ENCODE assay signal across 24 cellular contexts in genomic region chr3:133988631-133989161, GRCh38. TPM values are rescaled to one million over a fixed set of nuclear protein-coding genes. Genes with fewer than 3 reads are reported as not detected.
A peak's percentile ranks its signal among the peaks of the same experiment; 100 is the strongest.
DNase-seq lines count a peak whose midpoint lies in the region; ATAC-seq and TF ChIP-seq lines count a peak whose summit lies in the region.
"Had no signal": no experiment of that assay in that cellular context is flagged by ENCODE, and none has a peak within 500 bp of the region (broad histone marks: within the 10 kb centered on the region; RNA-seq: fewer than 3 reads in every experiment).

No MANE protein-coding gene starts in this region.

- H3K36me3 ChIP-seq in GM23338 (ENCODE audit: insufficient read depth), result no peaks in the 10 kb centered on the region
- H3K36me3 ChIP-seq in neural progenitor cell, result no peaks in the 10 kb centered on the region
- H3K36me3 ChIP-seq in SJCRH30, result no peaks in the 10 kb centered on the region
- no peaks in the 10 kb centered on the region for H3K36me3 ChIP-seq in psoas muscle (ENCODE audit: insufficient read depth in 1 of 2, low read depth in 1 of 2)
- H3K36me3 ChIP-seq: gastrocnemius medialis, lower lobe of right lung, tibial nerve had no signal

- H3K9ac ChIP-seq in neural progenitor cell, result no peak overlapping the region

- peaks cover 16% of the 10 kb centered on the region for H3K27me3 Mint-ChIP-seq in GM23338 (ENCODE audit: insufficient read depth, low read depth, poor library complexity)
- peaks cover 2% of the 10 kb centered on the region for H3K27me3 Mint-ChIP-seq in neural progenitor cell (ENCODE audit: insufficient read depth, low read depth)

- peak overlapping the region; percentile 46 for H3K4me2 ChIP-seq in GM23338
- H3K4me2 ChIP-seq in neural progenitor cell, result peak overlapping the region; percentile 48

- TF ChIP-seq CTCF in GM23338 (conservative IDR thresholded peaks at IDR 0.05; ENCODE audit: low read depth in 2 of 2), result no peak
- TF ChIP-seq CTCF in RWPE1 (conservative IDR thresholded peaks at IDR 0.05; ENCODE audit: low read depth), result no peak
- TF ChIP-seq CTCF in neural progenitor cell (IDR thresholded peaks at IDR 0.05), result no peak
- TF ChIP-seq CTCF in psoas muscle (IDR thresholded peaks at IDR 0.05), result no peak

- H3K27ac ChIP-seq in GM23338 (ENCODE audit: low read depth), result no peak overlapping the region
- no peak overlapping the region for H3K27ac ChIP-seq in RWPE1
- H3K27ac ChIP-seq in neural progenitor cell, result no peak overlapping the region
- H3K27ac ChIP-seq in SJCRH30, result no peak overlapping the region
- no peak overlapping the region for H3K27ac ChIP-seq in psoas muscle
- H3K27ac ChIP-seq: gastrocnemius medialis, lower lobe of right lung, tibial nerve had no signal

- 0 out of 3 replicates have a peak overlapping the region, but pooled peaks have one; percentile 8 for H3K4me3 Mint-ChIP-seq in GM23338
- H3K4me3 Mint-ChIP-seq in neural progenitor cell, result no peak overlapping the region
- H3K4me3 Mint-ChIP-seq: activated CD4-positive, alpha-beta memory T cell treated with anti-CD3 and anti-CD28 coated beads, Interleukin-2, amount 10 ng/mL, durations not matched to agents 7 days and 5 days had no signal

- H3K4me3 ChIP-seq in GM23338 (no peak overlapping the region), iPS-18c (ENCODE audit: insufficient read depth, low read depth, low read length) (peak overlapping the region; percentile 2; the same call in 1 of the 2 replicates), neural progenitor cell (no peak overlapping the region), SJCRH30 (no peak overlapping the region), psoas muscle (no peak overlapping the region)
- H3K4me3 ChIP-seq: gastrocnemius medialis, lower lobe of right lung, tibial nerve had no signal

- CTCF ChIA-PET in RWPE1 (lab: Yijun Ruan, JAX), result no interaction called here

- intact Hi-C loops in psoas muscle (cut with DNase I), result no loop called here

- WGBS in psoas muscle, 3 donors, result 68 to 78% (median 73%) methylated on average over 9 of the region's 9 CpGs

- H2AFZ ChIP-seq in GM23338 (peak overlapping the region; percentile 36; the same call in 1 of the 2 replicates), neural progenitor cell (replicated peaks) (peak overlapping the region; percentile 94)

- H3K9me3 Mint-ChIP-seq in GM23338 (peaks cover 3% of the 10 kb centered on the region; the same call in 1 of the 3 replicates), neural progenitor cell (no peaks in the 10 kb centered on the region)
- H3K9me3 Mint-ChIP-seq: activated CD4-positive, alpha-beta memory T cell treated with anti-CD3 and anti-CD28 coated beads, Interleukin-2, amount 10 ng/mL, durations not matched to agents 7 days and 5 days had no signal

- DNase-seq in GM23338 (ENCODE audit: low spot score) (peak; percentile 71), RWPE1 (ENCODE audit: low spot score) (peak; percentile 18), neural progenitor cell (ENCODE audit: low spot score) (peak; percentile 45), SJCRH30 (no peak), psoas muscle (no peak), NCI-H446 treated with DMSO at 0.1 percent for 48 hours (lab: John Stamatoyannopoulos, UW) (no peak)
- DNase-seq: activated CD4-positive, alpha-beta memory T cell treated with anti-CD3 and anti-CD28 coated beads, Interleukin-2, amount 10 ng/mL, durations not matched to agents 7 days and 5 days; activated CD4-positive, CD25-positive, alpha-beta regulatory T cell; activated naive CD4-positive, alpha-beta T cell; caudate nucleus; DMS153; gastrocnemius medialis; GF-D8; GOT3; lower lobe of right lung; NCI-H1105 treated with DMSO at 0.1 percent for 48 hours; stimulated activated CD4-positive, alpha-beta T cell treated with anti-CD3 and anti-CD28 coated beads, Interleukin-2, amount 100 ng/mL, for 48 hours; stimulated activated naive CD8-positive, alpha-beta T cell treated with anti-CD3 and anti-CD28 coated beads, Interleukin-15, Interleukin-2, amounts not matched to agents 100 U/mL and 50 U/mL, for 24 hours had no signal

- no peaks in the 10 kb centered on the region for H3K27me3 ChIP-seq in GM23338 (ENCODE audit: insufficient read depth)
- no peaks in the 10 kb centered on the region for H3K27me3 ChIP-seq in neural progenitor cell
- H3K27me3 ChIP-seq in SJCRH30, result 0 out of 2 replicates have a peak, but pooled peaks cover 2% of the 10 kb centered on the region
- H3K27me3 ChIP-seq in psoas muscle (ENCODE audit: insufficient read depth in 3 of 3, low read length in 2 of 3), result no peaks in the 10 kb centered on the region
- H3K27me3 ChIP-seq: gastrocnemius medialis, tibial nerve had no signal

- peaks cover 13% of the 10 kb centered on the region; the same call in 1 of the 2 replicates for H3K9me2 ChIP-seq in GM23338 (ENCODE audit: insufficient read depth)

- H3K79me2 ChIP-seq in GM23338 (replicated peaks; ENCODE audit: insufficient read depth), result no peaks in the 10 kb centered on the region
- H3K79me2 ChIP-seq in neural progenitor cell (ENCODE audit: low read depth), result no peaks in the 10 kb centered on the region

- ATAC-seq in GM23338, result peak; percentile 92
- ATAC-seq in HG02642 (IDR thresholded peaks at IDR 0.05; ENCODE audit: poor library complexity, unreplicated experiment), result no peak
- no peak for ATAC-seq in psoas muscle
- ATAC-seq: gastrocnemius medialis; lower lobe of right lung; SK-N-SH treated with all-trans-retinoic acid at 6 μM for 48 hours; stimulated activated naive CD8-positive, alpha-beta T cell treated with anti-CD3 and anti-CD28 coated beads, Interleukin-15, Interleukin-2, amounts not matched to agents 100 U/mL and 50 U/mL, for 24 hours had no signal

- H3K9me3 ChIP-seq in iPS-18c (ENCODE audit: control insufficient read depth, insufficient read depth, low read length) (no peaks in the 10 kb centered on the region), neural progenitor cell (ENCODE audit: low read depth) (no peaks in the 10 kb centered on the region), SJCRH30 (replicated peaks) (no peaks in the 10 kb centered on the region), psoas muscle (no peaks in the 10 kb centered on the region)
- H3K9me3 ChIP-seq: gastrocnemius medialis, lower lobe of right lung, tibial nerve had no signal

- H3K4me1 Mint-ChIP-seq in GM23338, result peaks cover 52% of the 10 kb centered on the region
- H3K4me1 Mint-ChIP-seq in neural progenitor cell, result peaks cover 22% of the 10 kb centered on the region
- H3K4me1 Mint-ChIP-seq: activated CD4-positive, alpha-beta memory T cell treated with anti-CD3 and anti-CD28 coated beads, Interleukin-2, amount 10 ng/mL, durations not matched to agents 7 days and 5 days had no signal

- H4K20me1 ChIP-seq in GM23338 (replicated peaks; ENCODE audit: insufficient read depth) (no peaks in the 10 kb centered on the region), neural progenitor cell (ENCODE audit: low read depth) (no peaks in the 10 kb centered on the region)

- H3F3A ChIP-seq in GM23338 (replicated peaks; ENCODE audit: low read depth) (no peaks in the 10 kb centered on the region), neural progenitor cell (ENCODE audit: low read depth) (peaks cover 8% of the 10 kb centered on the region)

- H3K36me3 Mint-ChIP-seq in GM23338 (ENCODE audit: low read depth) (no peaks in the 10 kb centered on the region), neural progenitor cell (no peaks in the 10 kb centered on the region)

- H3K27ac Mint-ChIP-seq in GM23338 (peak overlapping the region; percentile 80; the same call in 1 of the 2 replicates), neural progenitor cell (no peak overlapping the region)
- H3K27ac Mint-ChIP-seq: activated CD4-positive, alpha-beta memory T cell treated with anti-CD3 and anti-CD28 coated beads, Interleukin-2, amount 10 ng/mL, durations not matched to agents 7 days and 5 days had no signal

- POLR2A ChIA-PET in RWPE1 (lab: Yijun Ruan, JAX; ENCODE audit: low non-redundant PET), result no interaction called here

- H3K4me1 ChIP-seq in GM23338 (ENCODE audit: insufficient read depth), result peaks cover 29% of the 10 kb centered on the region
- H3K4me1 ChIP-seq in neural progenitor cell, result peaks cover 17% of the 10 kb centered on the region
- no peaks in the 10 kb centered on the region for H3K4me1 ChIP-seq in SJCRH30
- H3K4me1 ChIP-seq in psoas muscle, result no peaks in the 10 kb centered on the region

TF ChIP-seq in GM23338, 12 proteins besides CTCF, POLR2A, EP300 and RAD21 (continues in another document):
- TF ChIP-seq EZH2phosphoT487 (IDR thresholded peaks at IDR 0.05; ENCODE audit: unreplicated experiment), result no peak
- TF ChIP-seq CREB1 (CRISPR knock-in tag; IDR thresholded peaks at IDR 0.05; ENCODE audit: low read depth), result 0 out of 2 replicates have a peak, but pooled peaks have one; percentile 34

RNA-seq across cellular contexts. Expression of gene SLCO2A1, which starts 41.0 kb away (rescaled TPM):
- 0.31 and 1.6 TPM in 2 replicates for total RNA-seq in GM23338 (2014; rRNA removed; shearing (Covaris generic))
- polyA plus RNA-seq in GM23338 (2016; fragmentation: Nextera tagmentation; extraction: Ambion mirVana) (0.82 and 1.0 TPM in 2 replicates), psoas muscle (1 to 10 TPM in 2 of 3 donors, under 1 TPM in 1; 0.72 to 2.4 (median 1.4) TPM)
- total RNA-seq in neural progenitor cell (ENCODE audit: low replicate concordance) (0.07 and 0.09 TPM in 2 replicates), psoas muscle (1 to 10 TPM; 3.7 to 5.2 (median 4.4) TPM)
- not detected in 2 replicates for total RNA-seq in SJCRH30 (2014; rRNA removed; shearing (Covaris generic))
- total RNA-seq: activated CD4-positive, alpha-beta memory T cell treated with anti-CD3 and anti-CD28 coated beads, Interleukin-2, amount 10 ng/mL, durations not matched to agents 7 days and 5 days; myocyte; NCI-H460 had no signal

Comparison
In these comparisons a context has a peak if more than half of its experiments do, and no peak if none do; other contexts are left out.
1. DNase-seq: peak in GM23338 (single experiment), RWPE1 (single experiment) and neural progenitor cell (single experiment); none in SJCRH30 (0 of 2), psoas muscle (0 of 2) and NCI-H446 treated with DMSO at 0.1 percent for 48 hours (single experiment).